ENCODE assay signal across 1 cellular context in genomic region chr20:62616728-62617621, GRCh38.
A peak's percentile ranks its signal among the peaks of the same experiment; 100 is the strongest.
TF ChIP-seq lines count a peak whose summit lies in the region.

No MANE protein-coding gene starts in this region.

TF ChIP-seq in HEK293, 187 proteins besides CTCF, POLR2A, EP300 and RAD21 (continued from another document):
- TF ChIP-seq ZBTB17 (tag by site-specific recombination; IDR thresholded peaks at IDR 0.05) (peak; percentile 30; the same call in 1 of the 2 replicates), ZSCAN30 (tag by site-specific recombination; IDR thresholded peaks at IDR 0.05) (0 out of 2 replicates have a peak, but pooled peaks have one; percentile 24), ZNF366 (tag by site-specific recombination; conservative IDR thresholded peaks at IDR 0.05) (no peak), KLF1 (tag by site-specific recombination; IDR thresholded peaks at IDR 0.05) (peak; percentile 56), KLF16 (tag by site-specific recombination; IDR thresholded peaks at IDR 0.05) (peak; percentile 47; the same call in 1 of the 2 replicates), KLF8 (tag by site-specific recombination; IDR thresholded peaks at IDR 0.05) (peak; percentile 46; the same call in 1 of the 2 replicates), ZNF600 (tag by site-specific recombination; IDR thresholded peaks at IDR 0.05) (0 out of 2 replicates have a peak, but pooled peaks have one; percentile 16), IKZF3 (tag by site-specific recombination; IDR thresholded peaks at IDR 0.05) (0 out of 2 replicates have a peak, but pooled peaks have one; percentile 47), ZNF561 (tag by site-specific recombination; IDR thresholded peaks at IDR 0.05; ENCODE audit: borderline replicate concordance) (peak; percentile 86), ZNF654 (tag by site-specific recombination; IDR thresholded peaks at IDR 0.05; ENCODE audit: low read depth) (peak; percentile 81), ZNF423 (tag by site-specific recombination; IDR thresholded peaks at IDR 0.05) (peak; percentile 95), ZNF292 (tag by site-specific recombination; IDR thresholded peaks at IDR 0.05; ENCODE audit: borderline replicate concordance, low read depth) (no peak), ZNF335 (tag by site-specific recombination; conservative IDR thresholded peaks at IDR 0.05) (peak; percentile 68), ZNF394 (tag by site-specific recombination; IDR thresholded peaks at IDR 0.05; ENCODE audit: borderline replicate concordance) (peak; percentile 35; the same call in 1 of the 2 replicates), ZBTB48 (tag by site-specific recombination; IDR thresholded peaks at IDR 0.05) (peak; percentile 77)
